In the genomic region with DNA sequence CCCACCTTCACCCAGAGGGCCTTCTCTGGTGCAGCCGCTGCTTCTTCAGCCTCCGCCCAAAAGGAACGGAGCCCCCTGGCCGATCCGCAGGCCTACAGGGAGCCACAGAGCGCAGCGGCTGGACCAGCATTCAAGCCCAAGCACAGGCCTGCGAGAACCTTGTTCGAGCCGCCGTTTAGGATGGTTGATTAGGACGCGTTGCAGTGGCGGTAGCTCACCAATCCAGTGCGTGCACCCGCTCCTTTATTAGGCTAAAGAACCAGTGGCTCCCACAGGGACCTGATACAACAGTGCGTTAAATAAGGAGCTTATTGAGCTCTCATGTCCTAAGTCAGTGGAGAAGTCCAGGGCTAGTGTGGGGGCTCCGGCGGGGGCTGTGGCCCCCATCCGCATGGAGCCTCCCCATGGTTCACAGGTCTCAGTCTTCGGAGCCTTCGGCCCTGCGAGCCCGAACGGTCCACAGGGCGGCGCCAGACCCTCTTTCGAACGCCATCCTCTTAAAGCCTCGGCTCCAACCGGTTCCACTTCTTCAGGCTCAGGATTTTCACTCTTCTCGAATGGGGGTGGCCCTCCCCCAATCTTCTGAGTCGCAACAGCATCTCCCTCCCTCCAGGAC, we compare ENCODE assay signal across 8 cellular contexts. TPM values are rescaled to one million over a fixed set of nuclear protein-coding genes. Genes with fewer than 3 reads are reported as not detected.
DNase-seq lines count a peak whose midpoint lies in the region; ATAC-seq and TF ChIP-seq lines count a peak whose summit lies in the region.
"Not testable (repeated sequence)": the region's sequence is repeated elsewhere in the genome, so short reads cannot be mapped to it uniquely, and the experiment has no call there.

No MANE protein-coding gene starts in this region.

- H3K27ac ChIP-seq in DND-41 (ENCODE audit: low read length); Karpas-422 (ENCODE audit: low read length); right lobe of liver; psoas muscle; upper lobe of right lung: not testable (repeated sequence)

- intact Hi-C loops in Right ventricle myocardium inferior (cut with DNase I); right lobe of liver (cut with DNase I); psoas muscle (cut with DNase I); upper lobe of right lung (cut with DNase I): not testable (repeated sequence)

- not testable (repeated sequence) for H3K4me3 ChIP-seq in DND-41 (ENCODE audit: low read depth in 1 of 2, low read length in 2 of 2); Karpas-422 (ENCODE audit: low read length); right lobe of liver; psoas muscle; upper lobe of right lung

- peak; percentile 10 for TF ChIP-seq CTCF in DND-41 (IDR thresholded peaks at IDR 0.05; ENCODE audit: borderline replicate concordance, extremely low read depth, low read length, poor library complexity, severe bottlenecking)
- peak in 2 of 4 donors; percentile 19 to 28 for TF ChIP-seq CTCF in right lobe of liver (IDR thresholded peaks at IDR 0.05)
- TF ChIP-seq CTCF in psoas muscle (IDR thresholded peaks at IDR 0.05) = peak; percentile 14
- peak; percentile 39 for TF ChIP-seq CTCF in upper lobe of right lung (IDR thresholded peaks at IDR 0.05)

- not testable (repeated sequence) for DNase-seq in DND-41; Right ventricle myocardium inferior (ENCODE audit: missing footprints); right lobe of liver; psoas muscle
- DNase-seq in Karpas-422 = peak; percentile 34
- peak; percentile 29 for DNase-seq in activated CD8-positive, alpha-beta memory T cell treated with anti-CD3 and anti-CD28 coated beads, Interleukin-2, amount 50 U/mL, for 48 hours
- DNase-seq in cerebellar cortex (ENCODE audit: low spot score) = peak; percentile 28
- DNase-seq in upper lobe of right lung = peak; percentile 68

- not testable (repeated sequence) for H4K20me1 ChIP-seq in DND-41 (ENCODE audit: insufficient read depth, low read length); Karpas-422 (ENCODE audit: insufficient read depth, low read depth, low read length)

- not testable (repeated sequence) for H3K9ac ChIP-seq in DND-41 (ENCODE audit: low read depth, low read length); Karpas-422 (ENCODE audit: low read length)

- H3K4me1 ChIP-seq in DND-41 (ENCODE audit: insufficient read depth, low read length); Karpas-422 (ENCODE audit: low read length); right lobe of liver; psoas muscle; upper lobe of right lung: not testable (repeated sequence)

- not testable (repeated sequence) for H3K36me3 ChIP-seq in DND-41 (ENCODE audit: insufficient read depth, low read length); Karpas-422 (ENCODE audit: insufficient read depth, low read length); right lobe of liver; psoas muscle (ENCODE audit: insufficient read depth in 1 of 2, low read depth in 1 of 2); upper lobe of right lung

- TF ChIP-seq POLR2A in right lobe of liver (IDR thresholded peaks at IDR 0.05) = not testable (repeated sequence)

- not testable (repeated sequence) for ATAC-seq in DND-41 (ENCODE audit: insufficient read depth, low read depth)
- ATAC-seq in Right ventricle myocardium inferior (peak; percentile 39), right lobe of liver (peak; percentile 48 to 66 (median 56)), psoas muscle (peak in 2 of 4 donors; percentile 49 to 68), upper lobe of right lung (peak; percentile 87)

- not testable (repeated sequence) for H3K27me3 ChIP-seq in DND-41 (ENCODE audit: insufficient read depth, low read length, poor library complexity); Karpas-422 (ENCODE audit: low read length); right lobe of liver; psoas muscle (ENCODE audit: insufficient read depth in 3 of 3, low read length in 2 of 3); upper lobe of right lung

- not testable (repeated sequence) for H3K4me2 ChIP-seq in DND-41 (ENCODE audit: insufficient read depth, low read length); Karpas-422 (ENCODE audit: low read depth, low read length, poor library complexity, severe bottlenecking)

- H2AFZ ChIP-seq in DND-41 (ENCODE audit: low read depth, low read length); Karpas-422 (ENCODE audit: low read length): not testable (repeated sequence)

- not testable (repeated sequence) for H3K79me2 ChIP-seq in DND-41 (ENCODE audit: insufficient read depth, low read length); Karpas-422 (ENCODE audit: low read length)

- H3K9me3 ChIP-seq in DND-41 (ENCODE audit: insufficient read depth, low read length, severe bottlenecking); Karpas-422 (ENCODE audit: low read length); right lobe of liver; psoas muscle; upper lobe of right lung: not testable (repeated sequence)

- 0% methylated on average over 4 of the region's 33 CpGs for WGBS in right lobe of liver (ENCODE audit: insufficient coverage, low coverage, low lambda C conversion rate, missing lambda C conversion rate)
- WGBS in psoas muscle, 3 donors = 18 to 31% (median 21%) methylated on average over 21 to 30 of the region's 33 CpGs

- not testable (repeated sequence) for H3K9me2 ChIP-seq in Karpas-422 (replicated peaks; ENCODE audit: insufficient read depth, low read length)

RNA-seq across cellular contexts. Expression of a gene that starts 10.7 kb away (rescaled TPM):
- 30.4 and 43.1 TPM in 2 replicates for total RNA-seq in Karpas-422 (2014; rRNA removed; shearing (Covaris generic); ENCODE audit: low replicate concordance)
- total RNA-seq in Right ventricle myocardium inferior = 26.9 TPM
- total RNA-seq in right lobe of liver = 10 to 100 TPM; 11.9 to 27.5 (median 23.1) TPM
- total RNA-seq in psoas muscle = 10 to 100 TPM; 21.8 to 47.6 (median 36.0) TPM
- 10 to 100 TPM; 13.0 to 25.5 (median 23.9) TPM for polyA plus RNA-seq in psoas muscle
- 69.8 TPM for total RNA-seq in upper lobe of right lung
